12 cellular contexts compared by ENCODE assay signal in genomic region chr4:139552908-139553307, GRCh38. TPM values are rescaled to one million over a fixed set of nuclear protein-coding genes. Genes with fewer than 3 reads are reported as not detected.
DNase-seq lines count a peak whose midpoint lies in the region; ATAC-seq and TF ChIP-seq lines count a peak whose summit lies in the region.
"Had no signal": no experiment of that assay in that cellular context is flagged by ENCODE, and none has a peak within 500 bp of the region (broad histone marks: within the 10 kb centered on the region; RNA-seq: fewer than 3 reads in every experiment).

No MANE protein-coding gene starts in this region.

- H3K9me3 Mint-ChIP-seq in activated naive CD4-positive, alpha-beta T cell treated with anti-CD3 and anti-CD28 coated beads, Interleukin-2, amount 50 U/mL, for 24 hours: no peaks in the 10 kb centered on the region
- no peaks in the 10 kb centered on the region for H3K9me3 Mint-ChIP-seq in activated naive CD4-positive, alpha-beta T cell treated with anti-CD3 and anti-CD28 coated beads, Interleukin-2, amount 50 U/mL, for 72 hours
- no peaks in the 10 kb centered on the region for H3K9me3 Mint-ChIP-seq in effector memory CD8-positive, alpha-beta T cell
- H3K9me3 Mint-ChIP-seq in nephron: no peaks in the 10 kb centered on the region

- TF ChIP-seq CTCF in nephron (IDR thresholded peaks at IDR 0.05; ENCODE audit: unreplicated experiment in 3 of 3): no peak
- TF ChIP-seq CTCF in upper lobe of left lung (IDR thresholded peaks at IDR 0.05): no peak

- peak overlapping the region in 3 of 4 donors; percentile 28 to 50 (median 48) for H3K27ac ChIP-seq in upper lobe of left lung

- no peaks in the 10 kb centered on the region for H3K27me3 Mint-ChIP-seq in activated naive CD4-positive, alpha-beta T cell treated with anti-CD3 and anti-CD28 coated beads, Interleukin-2, amount 50 U/mL, for 24 hours
- no peaks in the 10 kb centered on the region for H3K27me3 Mint-ChIP-seq in effector memory CD8-positive, alpha-beta T cell
- peaks cover 20% of the 10 kb centered on the region for H3K27me3 Mint-ChIP-seq in nephron (ENCODE audit: low read depth)

- no peaks in the 10 kb centered on the region for H3K36me3 Mint-ChIP-seq in activated naive CD4-positive, alpha-beta T cell treated with anti-CD3 and anti-CD28 coated beads, Interleukin-2, amount 50 U/mL, for 24 hours
- peaks cover 5 to 19% of the 10 kb centered on the region in 2 donors for H3K36me3 Mint-ChIP-seq in activated naive CD4-positive, alpha-beta T cell treated with anti-CD3 and anti-CD28 coated beads, Interleukin-2, amount 50 U/mL, for 72 hours
- H3K36me3 Mint-ChIP-seq in effector memory CD8-positive, alpha-beta T cell (ENCODE audit: insufficient read depth): peaks cover 30% of the 10 kb centered on the region
- no peaks in the 10 kb centered on the region for H3K36me3 Mint-ChIP-seq in nephron (ENCODE audit: low read depth)
- H3K36me3 Mint-ChIP-seq: immature natural killer cell had no signal

- no peak for TF ChIP-seq POLR2A in upper lobe of left lung (IDR thresholded peaks at IDR 0.05)

- H3K4me3 Mint-ChIP-seq in activated naive CD4-positive, alpha-beta T cell treated with anti-CD3 and anti-CD28 coated beads, Interleukin-2, amount 50 U/mL, for 24 hours: no peak overlapping the region
- no peak overlapping the region for H3K4me3 Mint-ChIP-seq in effector memory CD8-positive, alpha-beta T cell
- H3K4me3 Mint-ChIP-seq in nephron: peak overlapping the region; percentile 30 to 96 (median 49)
- H3K4me3 Mint-ChIP-seq: immature natural killer cell had no signal

- H3K9me3 ChIP-seq in upper lobe of left lung: no peaks in the 10 kb centered on the region

- H3K4me3 ChIP-seq in upper lobe of left lung: no peak overlapping the region

- ATAC-seq in activated naive CD4-positive, alpha-beta T cell treated with anti-CD3 and anti-CD28 coated beads, Interleukin-2, amount 50 U/mL, for 72 hours: no peak
- ATAC-seq in effector memory CD8-positive, alpha-beta T cell (replicated peaks): no peak
- ATAC-seq in upper lobe of left lung (ENCODE audit: low FRiP score in 2 of 2): no peak

- peaks cover 30% of the 10 kb centered on the region for H3K4me1 Mint-ChIP-seq in activated naive CD4-positive, alpha-beta T cell treated with anti-CD3 and anti-CD28 coated beads, Interleukin-2, amount 50 U/mL, for 24 hours
- H3K4me1 Mint-ChIP-seq in effector memory CD8-positive, alpha-beta T cell (ENCODE audit: low read depth in 2 of 2): peaks cover 21 to 24% of the 10 kb centered on the region in 2 donors
- H3K4me1 Mint-ChIP-seq in nephron: peaks cover 59% of the 10 kb centered on the region

- WGBS in upper lobe of left lung, 2 donors: 67 to 70% methylated on average over 2 of the region's 2 CpGs

- no peaks in the 10 kb centered on the region for H3K36me3 ChIP-seq in upper lobe of left lung

- DNase-seq in activated naive CD4-positive, alpha-beta T cell treated with anti-CD3 and anti-CD28 coated beads, Interleukin-2, amount 50 U/mL, for 72 hours (ENCODE audit: low spot score in 2 of 2): no peak
- DNase-seq in effector memory CD8-positive, alpha-beta T cell: no peak
- DNase-seq in upper lobe of left lung (peak in 1 of 2 donors; percentile 48), SIG-M5 treated with dmso at 0.1 percent for 504 hours (lab: John Stamatoyannopoulos, UW; ENCODE audit: unreplicated experiment) (no peak), DMS153 (lab: John Stamatoyannopoulos, UW) (no peak), COLO668 (lab: John Stamatoyannopoulos, UW; ENCODE audit: unreplicated experiment) (no peak)
- DNase-seq: immature natural killer cell; NCI-H1694; NK-92 treated with Interleukin-12 subunit alpha and Interleukin-12 subunit beta, amount 100 ng/mL, for 24 hours; T-helper 9 cell had no signal

- H3K27me3 ChIP-seq in upper lobe of left lung: no peaks in the 10 kb centered on the region

- H3K27ac Mint-ChIP-seq in activated naive CD4-positive, alpha-beta T cell treated with anti-CD3 and anti-CD28 coated beads, Interleukin-2, amount 50 U/mL, for 24 hours: peak overlapping the region; percentile 36
- H3K27ac Mint-ChIP-seq in activated naive CD4-positive, alpha-beta T cell treated with anti-CD3 and anti-CD28 coated beads, Interleukin-2, amount 50 U/mL, for 72 hours: no peak overlapping the region
- peak overlapping the region; percentile 32 to 42 for H3K27ac Mint-ChIP-seq in effector memory CD8-positive, alpha-beta T cell
- H3K27ac Mint-ChIP-seq in nephron: peak overlapping the region; percentile 47 to 98 (median 88)

- no peak for TF ChIP-seq EP300 in upper lobe of left lung (IDR thresholded peaks at IDR 0.05)

- peaks cover 39 to 49% (median 42%) of the 10 kb centered on the region in 4 donors for H3K4me1 ChIP-seq in upper lobe of left lung

RNA-seq across cellular contexts. Expression of gene SETD7, which starts 3.1 kb away (rescaled TPM):
- total RNA-seq in activated naive CD4-positive, alpha-beta T cell treated with anti-CD3 and anti-CD28 coated beads, Interleukin-2, amount 50 U/mL, for 72 hours: 10 to 100 TPM in 1 of 2 donors, 1 to 10 TPM in 1; 8.8 to 15.6 TPM
- 10 to 100 TPM; 17.8 to 45.6 (median 34.0) TPM for total RNA-seq in upper lobe of left lung

Comparison
In these comparisons a context has a peak if more than half of its experiments do, and no peak if none do; other contexts are left out.
1. H3K27ac Mint-ChIP-seq: peak in activated naive CD4-positive, alpha-beta T cell treated with anti-CD3 and anti-CD28 coated beads, Interleukin-2, amount 50 U/mL, for 24 hours (single experiment), effector memory CD8-positive, alpha-beta T cell (2 of 2) and nephron (3 of 3); none in activated naive CD4-positive, alpha-beta T cell treated with anti-CD3 and anti-CD28 coated beads, Interleukin-2, amount 50 U/mL, for 72 hours (0 of 2).
2. H3K4me3 Mint-ChIP-seq: peak in nephron (3 of 3); none in activated naive CD4-positive, alpha-beta T cell treated with anti-CD3 and anti-CD28 coated beads, Interleukin-2, amount 50 U/mL, for 24 hours (single experiment) and effector memory CD8-positive, alpha-beta T cell (0 of 2).